In the genomic region with DNA sequence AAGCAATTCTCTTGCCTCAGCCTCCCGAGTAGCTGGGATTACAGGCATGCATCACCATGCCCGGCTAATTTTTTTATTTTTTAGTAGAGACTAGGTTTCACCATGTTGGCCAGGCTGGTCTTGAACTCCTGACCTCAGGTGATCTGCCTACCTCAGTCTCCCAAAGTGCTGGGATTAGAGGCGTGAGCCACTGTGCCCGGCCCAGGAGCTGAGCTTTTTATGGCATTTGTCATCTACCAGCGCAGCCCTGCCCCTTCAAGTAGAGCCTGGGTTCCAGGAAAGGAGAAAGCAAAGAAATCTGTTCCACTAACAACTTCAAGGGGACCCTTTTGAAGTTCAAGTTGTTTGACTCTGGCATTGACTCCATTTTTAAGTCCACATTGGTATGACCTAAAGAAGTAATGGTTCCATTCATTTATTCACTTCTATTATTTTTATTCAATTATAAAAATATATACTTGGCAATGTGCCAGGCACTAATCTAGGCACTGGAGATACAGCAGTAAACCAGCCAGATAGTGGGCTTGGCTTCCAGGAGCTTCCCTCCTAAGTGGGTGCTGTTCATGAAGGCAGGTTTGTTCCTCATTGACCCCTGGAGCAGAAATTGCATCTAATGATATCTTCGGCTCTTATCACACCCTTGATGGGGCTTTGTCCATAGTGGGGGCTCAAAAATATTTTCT, we compare ENCODE assay signal across 1 cellular context.
TF ChIP-seq lines count a peak whose summit lies in the region.

No MANE protein-coding gene starts in this region.

TF ChIP-seq in K562, 482 proteins besides CTCF, POLR2A, EP300 and RAD21 (continued from another document):
- TF ChIP-seq, protein P1, sequence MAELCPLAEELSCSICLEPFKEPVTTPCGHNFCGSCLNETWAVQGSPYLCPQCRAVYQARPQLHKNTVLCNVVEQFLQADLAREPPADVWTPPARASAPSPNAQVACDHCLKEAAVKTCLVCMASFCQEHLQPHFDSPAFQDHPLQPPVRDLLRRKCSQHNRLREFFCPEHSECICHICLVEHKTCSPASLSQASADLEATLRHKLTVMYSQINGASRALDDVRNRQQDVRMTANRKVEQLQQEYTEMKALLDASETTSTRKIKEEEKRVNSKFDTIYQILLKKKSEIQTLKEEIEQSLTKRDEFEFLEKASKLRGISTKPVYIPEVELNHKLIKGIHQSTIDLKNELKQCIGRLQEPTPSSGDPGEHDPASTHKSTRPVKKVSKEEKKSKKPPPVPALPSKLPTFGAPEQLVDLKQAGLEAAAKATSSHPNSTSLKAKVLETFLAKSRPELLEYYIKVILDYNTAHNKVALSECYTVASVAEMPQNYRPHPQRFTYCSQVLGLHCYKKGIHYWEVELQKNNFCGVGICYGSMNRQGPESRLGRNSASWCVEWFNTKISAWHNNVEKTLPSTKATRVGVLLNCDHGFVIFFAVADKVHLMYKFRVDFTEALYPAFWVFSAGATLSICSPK (IDR thresholded peaks at IDR 0.05; ENCODE audit: borderline replicate concordance) = no peak
- TF ChIP-seq POLR2B (IDR thresholded peaks at IDR 0.05; ENCODE audit: low read depth, partially characterized antibody) (no peak), ZNF280B (CRISPR knock-in tag; IDR thresholded peaks at IDR 0.05) (no peak), SAFB (IDR thresholded peaks at IDR 0.05; ENCODE audit: borderline replicate concordance, low read depth, low read length) (no peak), RERE (CRISPR knock-in tag; IDR thresholded peaks at IDR 0.05; ENCODE audit: borderline replicate concordance) (no peak), NFIX (CRISPR knock-in tag; IDR thresholded peaks at IDR 0.05; ENCODE audit: low read depth) (peak; percentile 95), YY1 (IDR thresholded peaks at IDR 0.05; ENCODE audit: borderline replicate concordance in 1 of 3, control insufficient read depth in 1 of 3, extremely low read depth in 1 of 3, insufficient read depth in 3 of 3, insufficient read length in 1 of 3, insufficient replicate concordance in 2 of 3, low read depth in 1 of 3, low read length in 2 of 3) (no peak)
